Comparison of ENCODE assay signal across 13 cellular contexts in the genomic region with DNA sequence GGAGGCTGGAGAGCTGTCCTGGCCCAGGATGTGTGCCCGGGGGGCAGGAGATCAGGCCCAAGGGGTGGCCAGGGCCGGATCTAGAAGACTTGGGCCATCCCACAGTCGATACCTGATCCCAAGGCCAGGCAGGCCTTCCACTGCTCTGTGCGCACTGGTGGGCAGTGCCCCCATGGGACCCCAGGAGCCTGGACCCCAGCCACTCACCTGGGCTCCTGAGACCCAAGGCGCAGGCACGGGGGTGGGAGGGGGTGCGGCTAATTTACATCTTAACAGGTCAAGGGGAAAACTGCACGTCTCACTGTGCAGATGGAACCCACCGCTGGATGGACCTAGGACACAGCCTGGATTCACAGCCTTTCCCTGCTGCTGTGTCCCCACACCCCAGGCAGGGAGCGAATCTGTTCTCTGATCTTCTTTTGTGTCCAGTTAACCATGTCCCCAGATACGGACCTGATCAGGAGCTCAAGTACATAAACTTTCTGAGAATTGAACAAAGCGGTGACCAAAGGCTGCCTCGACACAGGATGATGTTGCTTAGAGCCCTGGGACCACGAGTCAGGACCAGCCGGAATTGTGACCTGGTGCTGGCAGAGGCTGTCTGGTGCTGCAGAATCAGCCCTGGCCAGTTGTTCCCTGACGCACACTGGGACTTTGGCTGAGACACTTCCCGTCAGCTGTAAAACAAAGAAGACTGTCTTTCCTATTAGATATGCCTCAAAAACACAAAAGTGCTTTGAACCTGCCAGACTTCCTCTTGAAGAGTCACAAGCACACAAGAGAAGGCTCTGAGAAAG.
A peak's percentile ranks its signal among the peaks of the same experiment; 100 is the strongest.
DNase-seq lines count a peak whose midpoint lies in the region; ATAC-seq, FAIRE-seq and TF ChIP-seq lines count a peak whose summit lies in the region.
"Had no signal": no experiment of that assay in that cellular context is flagged by ENCODE, and none has a peak within 500 bp of the region (broad histone marks: within the 10 kb centered on the region; RNA-seq: fewer than 3 reads in every experiment).

No MANE protein-coding gene starts in this region.

- no peak overlapping the region for H3K27ac ChIP-seq in kidney (ENCODE audit: low read depth in 2 of 2, low read length in 2 of 2)
- H3K27ac ChIP-seq in stomach, result no peak overlapping the region
- H3K27ac ChIP-seq: cardiac muscle cell, pancreas had no signal

- H3K36me3 ChIP-seq in kidney (ENCODE audit: control insufficient read depth in 1 of 2, insufficient read depth in 2 of 2, low read length in 2 of 2) (no peaks in the 10 kb centered on the region), stomach (no peaks in the 10 kb centered on the region)
- H3K36me3 ChIP-seq: cardiac muscle cell, pancreas had no signal

- no peak overlapping the region for H3K4me3 ChIP-seq in cardiac fibroblast (replicated peaks in 1 of 2; ENCODE audit: low read depth in 2 of 2, low read length in 2 of 2)
- no peak overlapping the region for H3K4me3 ChIP-seq in kidney (ENCODE audit: low read length in 2 of 2)
- no peak overlapping the region for H3K4me3 ChIP-seq in stomach
- H3K4me3 ChIP-seq: cardiac muscle cell, pancreas had no signal

- peaks cover 0 to 20% (median 0%) of the 10 kb centered on the region in 3 donors for H3K27me3 ChIP-seq in stomach
- H3K27me3 ChIP-seq: cardiac muscle cell, pancreas had no signal

- no peaks in the 10 kb centered on the region for H3K36me3 Mint-ChIP-seq in activated T-cell treated with anti-CD3 and anti-CD28 coated beads, Interleukin-2, amount 50 U/mL, for 72 hours (ENCODE audit: insufficient read depth in 2 of 2)

- TF ChIP-seq POLR2A in stomach (IDR thresholded peaks at IDR 0.05), result no peak

- TF ChIP-seq CTCF in cardiac fibroblast (IDR thresholded peaks at IDR 0.05; ENCODE audit: low read depth, low read length) (no peak), kidney (IDR thresholded peaks at IDR 0.05; ENCODE audit: borderline replicate concordance, extremely low read depth, insufficient read depth) (no peak), stomach (IDR thresholded peaks at IDR 0.05) (no peak)

- WGBS in stomach, 5 donors, result 78 to 89% (median 85%) methylated on average over 16 to 17 of the region's 17 CpGs

- no peak overlapping the region for H3K27ac Mint-ChIP-seq in activated T-cell treated with anti-CD3 and anti-CD28 coated beads, Interleukin-2, amount 50 U/mL, for 72 hours

- no peak for TF ChIP-seq EP300 in stomach (IDR thresholded peaks at IDR 0.05)

- H3K4me1 Mint-ChIP-seq in activated T-cell treated with anti-CD3 and anti-CD28 coated beads, Interleukin-2, amount 50 U/mL, for 72 hours (ENCODE audit: low read depth), result peaks cover 40% of the 10 kb centered on the region

- peak; percentile 45 for DNase-seq in activated T-cell treated with anti-CD3 and anti-CD28 coated beads, Interleukin-2, amount 50 U/mL, for 1 hour
- DNase-seq in activated T-cell treated with anti-CD3 and anti-CD28 coated beads, Interleukin-2, amount 50 U/mL, for 72 hours, result no peak
- peak; percentile 8 to 35 for DNase-seq in cardiac fibroblast (ENCODE audit: low read depth in 2 of 2)
- DNase-seq in kidney, result peak; percentile 43
- peak; percentile 18 for DNase-seq in stomach
- no peak for DNase-seq in A172 (ENCODE audit: low spot score)
- DNase-seq: NCI-H2171; pancreas; stimulated activated CD4-positive, alpha-beta T cell treated with anti-CD3 and anti-CD28 coated beads, Interleukin-4, amount 100 ng/mL, for 24 hours had no signal

- H3K9me3 Mint-ChIP-seq in activated T-cell treated with anti-CD3 and anti-CD28 coated beads, Interleukin-2, amount 50 U/mL, for 72 hours, result no peaks in the 10 kb centered on the region

- H3K9me3 ChIP-seq in kidney (ENCODE audit: control insufficient read depth in 1 of 2, low read length in 2 of 2) (no peaks in the 10 kb centered on the region), stomach (no peaks in the 10 kb centered on the region)
- H3K9me3 ChIP-seq: pancreas had no signal

- H3K4me1 ChIP-seq in kidney (ENCODE audit: control insufficient read depth in 1 of 2, insufficient read depth in 1 of 2, low read depth in 1 of 2, low read length in 2 of 2) (no peaks in the 10 kb centered on the region), stomach (no peaks in the 10 kb centered on the region)
- H3K4me1 ChIP-seq: pancreas had no signal

- no peak for ATAC-seq in activated T-cell treated with anti-CD3 and anti-CD28 coated beads, Interleukin-2, amount 50 U/mL, for 72 hours (replicated peaks in 1 of 2)
- ATAC-seq in GM21515 (IDR thresholded peaks at IDR 0.05; ENCODE audit: unreplicated experiment) (no peak), GM21381 (IDR thresholded peaks at IDR 0.05; ENCODE audit: unreplicated experiment) (no peak)
- ATAC-seq: pancreas had no signal

- no peak overlapping the region for H3K9ac ChIP-seq in kidney (ENCODE audit: low read length in 2 of 2)

- H3K27me3 Mint-ChIP-seq in activated T-cell treated with anti-CD3 and anti-CD28 coated beads, Interleukin-2, amount 50 U/mL, for 72 hours (ENCODE audit: low read depth), result peaks cover 30% of the 10 kb centered on the region

- intact Hi-C loops in kidney (cut with DNase I), result no loop called here
- intact Hi-C loops in stomach (cut with DNase I; ENCODE audit: low total_unique reads), result no loop called here

- H3K4me3 Mint-ChIP-seq in activated T-cell treated with anti-CD3 and anti-CD28 coated beads, Interleukin-2, amount 50 U/mL, for 72 hours, result peak overlapping the region in 1 of 2 donors; percentile 9

- no peak for FAIRE-seq in kidney (lab: Jason Lieb, UNC)
- FAIRE-seq: GM18507, pancreas had no signal

Comparison
In these comparisons a context has a peak if more than half of its experiments do, and no peak if none do; other contexts are left out.
1. DNase-seq: peak in activated T-cell treated with anti-CD3 and anti-CD28 coated beads, Interleukin-2, amount 50 U/mL, for 1 hour (single experiment), cardiac fibroblast (2 of 2), kidney (single experiment) and stomach (single experiment); none in activated T-cell treated with anti-CD3 and anti-CD28 coated beads, Interleukin-2, amount 50 U/mL, for 72 hours (0 of 2) and A172 (single experiment).